18 cellular contexts compared by ENCODE assay signal in the genomic region with DNA sequence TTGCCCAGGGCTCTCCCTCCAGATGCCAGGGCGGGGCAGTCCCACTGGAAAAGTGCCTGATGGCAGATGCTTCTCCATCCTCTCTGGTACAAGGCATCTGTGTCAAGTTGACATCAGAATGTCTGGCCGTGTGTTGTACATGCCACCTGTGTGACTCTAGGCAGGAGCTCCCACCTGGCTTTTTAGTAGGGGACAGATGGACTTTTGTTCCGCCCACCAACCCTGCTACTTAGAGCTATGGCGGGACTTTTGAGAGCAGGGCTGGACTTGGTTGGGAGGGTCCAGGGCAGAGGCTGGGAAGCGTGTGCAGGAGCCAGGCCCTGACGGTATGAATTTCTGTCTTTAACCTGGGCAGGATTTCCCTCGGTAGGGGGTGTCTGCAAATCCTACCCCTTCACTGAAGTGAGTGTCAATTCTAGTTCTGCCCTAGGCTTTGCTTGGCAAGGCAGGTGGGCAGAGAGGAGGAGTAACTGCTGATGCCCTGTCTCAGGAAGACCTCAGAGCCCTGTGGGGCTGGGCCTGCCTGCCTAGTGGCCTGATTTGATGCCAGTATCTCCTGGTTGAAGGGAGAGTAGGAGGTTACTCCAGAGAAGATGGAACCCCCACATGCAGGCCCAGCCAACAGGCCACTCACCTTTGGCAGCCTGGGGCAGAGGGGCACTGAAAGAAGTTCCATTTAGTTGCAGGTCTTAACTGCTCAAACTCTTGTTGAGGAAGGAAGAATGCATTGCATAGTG.
"Had no signal": no experiment of that assay in that cellular context is flagged by ENCODE, and none has a peak within 500 bp of the region (broad histone marks: within the 10 kb centered on the region; RNA-seq: fewer than 3 reads in every experiment).

No MANE protein-coding gene starts in this region.

- H3K27me3 ChIP-seq: gastroesophageal sphincter, neutrophil, tibial artery had no signal

- H3K36me3 ChIP-seq: gastroesophageal sphincter, neutrophil, tibial artery had no signal

- DNase-seq: activated CD4-positive, alpha-beta T cell treated with anti-CD3 and anti-CD28 coated beads, Interleukin-2, amount 50 U/mL, for 4 hours; activated effector memory CD4-positive, alpha-beta T cell treated with Interleukin-2 at 50 U/mL for 16 hours; activated T-cell treated with anti-CD3 and anti-CD28 coated beads, Interleukin-2, amount 50 U/mL, for 24 hours; dermis blood vessel endothelial cell; erythroblast; naive B cell; retina; stimulated activated CD4-positive, alpha-beta T cell treated with anti-CD3 and anti-CD28 coated beads, Interleukin-15, amount 100 ng/mL, for 24 hours; stimulated activated CD4-positive, alpha-beta T cell treated with anti-CD3 and anti-CD28 coated beads, Interleukin-4, amount 100 ng/mL, for 1 hour; stimulated activated naive B cell treated with anti-CD40 and anti-IgM and Interleukin-4, amounts not matched to agents 10 μg/mL and 1 μg/mL and 100 μg/mL, for 72 hours; T-helper 9 cell; tibial artery had no signal

- H3K27ac Mint-ChIP-seq: activated naive CD4-positive, alpha-beta T cell treated with anti-CD3 and anti-CD28 coated beads, Interleukin-2, amount 50 U/mL, for 24 hours; activated T-cell treated with anti-CD3 and anti-CD28 coated beads, Interleukin-2, amount 50 U/mL, for 24 hours; naive B cell; stimulated activated naive B cell treated with anti-CD40 and anti-IgM and Interleukin-4, amounts not matched to agents 10 μg/mL and 1 μg/mL and 100 μg/mL, for 72 hours; T-cell had no signal

- H3K4me3 ChIP-seq: gastroesophageal sphincter, SK-N-MC, tibial artery had no signal

- H3K9me3 Mint-ChIP-seq: activated naive CD4-positive, alpha-beta T cell treated with anti-CD3 and anti-CD28 coated beads, Interleukin-2, amount 50 U/mL, for 24 hours; activated T-cell treated with anti-CD3 and anti-CD28 coated beads, Interleukin-2, amount 50 U/mL, for 24 hours; T-cell had no signal

- H3K4me3 Mint-ChIP-seq: activated naive CD4-positive, alpha-beta T cell treated with anti-CD3 and anti-CD28 coated beads, Interleukin-2, amount 50 U/mL, for 24 hours; activated T-cell treated with anti-CD3 and anti-CD28 coated beads, Interleukin-2, amount 50 U/mL, for 24 hours; naive B cell; stimulated activated naive B cell treated with anti-CD40 and anti-IgM and Interleukin-4, amounts not matched to agents 10 μg/mL and 1 μg/mL and 100 μg/mL, for 72 hours; T-cell had no signal

- H3K27me3 Mint-ChIP-seq: activated naive CD4-positive, alpha-beta T cell treated with anti-CD3 and anti-CD28 coated beads, Interleukin-2, amount 50 U/mL, for 24 hours had no signal

- ATAC-seq: activated CD4-positive, CD25-positive, alpha-beta regulatory T cell treated with anti-CD3 and anti-CD28 coated beads, Interleukin-2, amount 50 U/mL, for 24 hours; gastroesophageal sphincter; stimulated activated naive B cell treated with anti-CD40 and anti-IgM and Interleukin-4, amounts not matched to agents 10 μg/mL and 1 μg/mL and 100 μg/mL, for 72 hours; T-cell had no signal

- H3K27ac ChIP-seq: gastroesophageal sphincter, neutrophil, SK-N-MC, tibial artery had no signal

- H3K9me3 ChIP-seq: gastroesophageal sphincter, neutrophil had no signal

- H3K36me3 Mint-ChIP-seq: activated naive CD4-positive, alpha-beta T cell treated with anti-CD3 and anti-CD28 coated beads, Interleukin-2, amount 50 U/mL, for 24 hours; naive B cell; stimulated activated naive B cell treated with anti-CD40 and anti-IgM and Interleukin-4, amounts not matched to agents 10 μg/mL and 1 μg/mL and 100 μg/mL, for 72 hours; T-cell had no signal

- H3K4me1 Mint-ChIP-seq: activated naive CD4-positive, alpha-beta T cell treated with anti-CD3 and anti-CD28 coated beads, Interleukin-2, amount 50 U/mL, for 24 hours; naive B cell; stimulated activated naive B cell treated with anti-CD40 and anti-IgM and Interleukin-4, amounts not matched to agents 10 μg/mL and 1 μg/mL and 100 μg/mL, for 72 hours; T-cell had no signal
